ENCODE assay signal across 11 cellular contexts in the genomic region with DNA sequence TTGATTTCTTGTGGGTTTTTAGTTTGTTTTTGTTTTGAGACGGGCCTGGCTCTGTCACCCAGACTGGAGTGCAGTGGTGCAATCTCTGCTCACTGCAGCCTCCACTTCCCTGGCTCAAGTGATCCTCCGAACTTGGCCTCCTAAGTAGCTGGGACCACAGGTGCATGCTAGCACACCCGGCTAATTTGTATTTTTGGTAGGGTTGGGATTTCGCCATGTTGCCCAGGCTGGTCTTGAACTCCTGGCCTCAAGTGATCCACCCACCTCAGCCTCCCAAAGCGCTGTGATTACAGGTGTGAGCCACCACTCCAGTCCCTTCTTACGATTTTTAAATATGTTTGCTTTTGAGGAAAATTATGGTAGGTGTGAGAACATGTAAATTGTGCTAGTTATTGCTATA. TPM values are rescaled to one million over a fixed set of nuclear protein-coding genes. Genes with fewer than 3 reads are reported as not detected.
DNase-seq lines count a peak whose midpoint lies in the region; ATAC-seq, FAIRE-seq and TF ChIP-seq lines count a peak whose summit lies in the region.
"Not testable (repeated sequence)": the region's sequence is repeated elsewhere in the genome, so short reads cannot be mapped to it uniquely, and the experiment has no call there.
"Had no signal": no experiment of that assay in that cellular context is flagged by ENCODE, and none has a peak within 500 bp of the region (broad histone marks: within the 10 kb centered on the region; RNA-seq: fewer than 3 reads in every experiment).

No MANE protein-coding gene starts in this region.

- not testable (repeated sequence) for H3K27me3 Mint-ChIP-seq in WTC11 (ENCODE audit: low read depth); activated CD8-positive, alpha-beta memory T cell treated with anti-CD3 and anti-CD28 coated beads, Interleukin-2, amount 10 ng/mL, durations not matched to agents 7 days and 5 days; effector memory CD8-positive, alpha-beta T cell

- H3K4me3 Mint-ChIP-seq in WTC11; activated CD8-positive, alpha-beta memory T cell treated with anti-CD3 and anti-CD28 coated beads, Interleukin-2, amount 10 ng/mL, durations not matched to agents 7 days and 5 days; effector memory CD8-positive, alpha-beta T cell; stimulated activated effector memory CD8-positive, alpha-beta T cell treated with anti-CD3 and anti-CD28 coated beads, Interleukin-12 subunit alpha, Interleukin-12 subunit beta, amount 100 ng/mL, for 72 hours: not testable (repeated sequence)

- DNase-seq in GM12891 (ENCODE audit: insufficient read length, low spot score); WTC11 (ENCODE audit: low spot score); activated CD8-positive, alpha-beta memory T cell treated with anti-CD3 and anti-CD28 coated beads, Interleukin-2, amount 10 ng/mL, durations not matched to agents 7 days and 5 days; effector memory CD8-positive, alpha-beta T cell; stimulated activated effector memory CD8-positive, alpha-beta T cell treated with anti-CD3 and anti-CD28 coated beads, Interleukin-12 subunit alpha, Interleukin-12 subunit beta, amount 100 ng/mL, for 72 hours (ENCODE audit: low spot score in 2 of 2): not testable (repeated sequence)

- H3K9me3 Mint-ChIP-seq in WTC11; activated CD8-positive, alpha-beta memory T cell treated with anti-CD3 and anti-CD28 coated beads, Interleukin-2, amount 10 ng/mL, durations not matched to agents 7 days and 5 days (ENCODE audit: low read depth); effector memory CD8-positive, alpha-beta T cell; stimulated activated effector memory CD8-positive, alpha-beta T cell treated with anti-CD3 and anti-CD28 coated beads, Interleukin-12 subunit alpha, Interleukin-12 subunit beta, amount 100 ng/mL, for 72 hours: not testable (repeated sequence)

- POLR2A ChIA-PET in WTC11 (lab: Charles Lee), result interaction anchor here (1.8 kb wide), 1 partner anchor 9 kb away, joined by 6 read pairs; the partner anchor contains the start of gene PRPF38B

- FAIRE-seq in GM12891 (lab: Jason Lieb, UNC), result not testable (repeated sequence)

- peak; percentile 52; the same call in 1 of the 2 replicates for TF ChIP-seq POLR2A in GM12891 (IDR thresholded peaks at IDR 0.05; ENCODE audit: low read depth, low read length)

- CTCF ChIA-PET in WTC11 (lab: Charles Lee), result not testable (repeated sequence)
- CTCF ChIA-PET in activated CD8-positive, alpha-beta memory T cell treated with anti-CD3 and anti-CD28 coated beads, Interleukin-2, amount 10 ng/mL, durations not matched to agents 7 days and 5 days (lab: Charles Lee), result interaction anchor here (4.7 kb wide), 1 partner anchor 9 kb away, joined by 19 read pairs; the partner anchor contains the start of gene PRPF38B

- not testable (repeated sequence) for TF ChIP-seq CTCF in WTC11 (IDR thresholded peaks at IDR 0.05)

- H3K36me3 Mint-ChIP-seq in WTC11, result peaks cover 48% of the 10 kb centered on the region
- H3K36me3 Mint-ChIP-seq in activated CD8-positive, alpha-beta memory T cell treated with anti-CD3 and anti-CD28 coated beads, Interleukin-2, amount 10 ng/mL, durations not matched to agents 7 days and 5 days, result peaks cover 48% of the 10 kb centered on the region
- H3K36me3 Mint-ChIP-seq in effector memory CD8-positive, alpha-beta T cell (ENCODE audit: insufficient read depth), result peaks cover 59% of the 10 kb centered on the region
- H3K36me3 Mint-ChIP-seq in stimulated activated effector memory CD8-positive, alpha-beta T cell treated with anti-CD3 and anti-CD28 coated beads, Interleukin-12 subunit alpha, Interleukin-12 subunit beta, amount 100 ng/mL, for 72 hours, result peaks cover 66% of the 10 kb centered on the region

- not testable (repeated sequence) for ATAC-seq in WTC11; activated CD8-positive, alpha-beta memory T cell treated with anti-CD3 and anti-CD28 coated beads, Interleukin-2, amount 10 ng/mL, durations not matched to agents 7 days and 5 days; effector memory CD8-positive, alpha-beta T cell (replicated peaks); stimulated activated effector memory CD8-positive, alpha-beta T cell treated with anti-CD3 and anti-CD28 coated beads, Interleukin-12 subunit alpha, Interleukin-12 subunit beta, amount 100 ng/mL, for 72 hours

- not testable (repeated sequence) for H3K27ac Mint-ChIP-seq in WTC11
- H3K27ac Mint-ChIP-seq in activated CD8-positive, alpha-beta memory T cell treated with anti-CD3 and anti-CD28 coated beads, Interleukin-2, amount 10 ng/mL, durations not matched to agents 7 days and 5 days, result peak overlapping the region; percentile 45
- peak overlapping the region; percentile 12 to 52 for H3K27ac Mint-ChIP-seq in effector memory CD8-positive, alpha-beta T cell
- H3K27ac Mint-ChIP-seq in stimulated activated effector memory CD8-positive, alpha-beta T cell treated with anti-CD3 and anti-CD28 coated beads, Interleukin-12 subunit alpha, Interleukin-12 subunit beta, amount 100 ng/mL, for 72 hours, result peak overlapping the region; percentile 55

- H3K4me1 Mint-ChIP-seq in WTC11, result not testable (repeated sequence)
- H3K4me1 Mint-ChIP-seq in activated CD8-positive, alpha-beta memory T cell treated with anti-CD3 and anti-CD28 coated beads, Interleukin-2, amount 10 ng/mL, durations not matched to agents 7 days and 5 days, result peaks cover 66% of the 10 kb centered on the region
- H3K4me1 Mint-ChIP-seq in effector memory CD8-positive, alpha-beta T cell (ENCODE audit: low read depth in 2 of 2), result peaks cover 22 to 57% of the 10 kb centered on the region in 2 donors
- peaks cover 63% of the 10 kb centered on the region for H3K4me1 Mint-ChIP-seq in stimulated activated effector memory CD8-positive, alpha-beta T cell treated with anti-CD3 and anti-CD28 coated beads, Interleukin-12 subunit alpha, Interleukin-12 subunit beta, amount 100 ng/mL, for 72 hours

TF ChIP-seq in GM12891, 5 proteins besides CTCF, POLR2A, EP300 and RAD21:
- peak; percentile 62 for TF ChIP-seq POLR2AphosphoS5 (IDR thresholded peaks at IDR 0.05; ENCODE audit: low read depth, low read length)
TF ChIP-seq in GM12891: peak in this region for 1; not testable (repeated sequence) for 4.

TF ChIP-seq in WTC11, 78 proteins besides CTCF, POLR2A, EP300 and RAD21:
- peak; percentile 16; the same call in 1 of the 2 replicates for TF ChIP-seq AR (CRISPR knock-in tag; IDR thresholded peaks at IDR 0.05)
TF ChIP-seq in WTC11: peak in this region for 1; not testable (repeated sequence) for 77.

RNA-seq across cellular contexts. Expression of gene PRPF38B, which starts 10.0 kb away (rescaled TPM):
- 30.9 TPM for polyA plus RNA-seq in GM12891 (2012; ENCODE audit: low read depth, missing spikeins)
- 42.8 to 50.5 TPM (median 43.0 TPM) in 3 replicates for total RNA-seq in WTC11 (2021)
- total RNA-seq in activated CD8-positive, alpha-beta memory T cell treated with anti-CD3 and anti-CD28 coated beads, Interleukin-2, amount 10 ng/mL, durations not matched to agents 7 days and 5 days, result 10 to 100 TPM; 61.4 to 81.5 TPM

RNA-seq across cellular contexts. Expression of gene FNDC7, which starts 10.6 kb away (rescaled TPM):
- polyA plus RNA-seq in GM12891 (2012; ENCODE audit: low read depth, missing spikeins), result not detected
- total RNA-seq in WTC11 (2021), result 0.28 to 0.71 TPM (median 0.50 TPM) in 3 replicates
- not detected for total RNA-seq in activated CD8-positive, alpha-beta memory T cell treated with anti-CD3 and anti-CD28 coated beads, Interleukin-2, amount 10 ng/mL, durations not matched to agents 7 days and 5 days
- total RNA-seq: Calu3, G401, HT1080, NCI-H460, Right ventricle myocardium inferior, SJSA1 had no signal

RNA-seq across cellular contexts. Expression of gene HENMT1, which starts 41.2 kb away (rescaled TPM):
- 6.8 TPM for polyA plus RNA-seq in GM12891 (2012; ENCODE audit: low read depth, missing spikeins)
- 4.6 to 5.3 TPM (median 4.7 TPM) in 3 replicates for total RNA-seq in WTC11 (2021)
- 10 to 100 TPM; 34.1 to 36.0 TPM for total RNA-seq in activated CD8-positive, alpha-beta memory T cell treated with anti-CD3 and anti-CD28 coated beads, Interleukin-2, amount 10 ng/mL, durations not matched to agents 7 days and 5 days
- total RNA-seq: G401, HT1080 had no signal

RNA-seq across cellular contexts. Expression of gene STXBP3, which starts 44.4 kb away (rescaled TPM):
- 12.9 TPM for polyA plus RNA-seq in GM12891 (2012; ENCODE audit: low read depth, missing spikeins)
- total RNA-seq in WTC11 (2021), result 26.1 to 30.2 TPM (median 26.5 TPM) in 3 replicates
- total RNA-seq in activated CD8-positive, alpha-beta memory T cell treated with anti-CD3 and anti-CD28 coated beads, Interleukin-2, amount 10 ng/mL, durations not matched to agents 7 days and 5 days, result 10 to 100 TPM; 46.3 to 48.1 TPM
